ENCODE assay signal across 1 cellular context in genomic region chr19:46600393-46601317, GRCh38.
TF ChIP-seq lines count a peak whose summit lies in the region.

No MANE protein-coding gene starts in this region.

TF ChIP-seq in HEK293, 187 proteins besides CTCF, POLR2A, EP300 and RAD21 (continued from another document and continues in another):
- TF ChIP-seq REST (tag by site-specific recombination; IDR thresholded peaks at IDR 0.05) (0 out of 2 replicates have a peak, but pooled peaks have one; percentile 7), IKZF3 (tag by site-specific recombination; IDR thresholded peaks at IDR 0.05) (no peak), ZNF621 (tag by site-specific recombination; IDR thresholded peaks at IDR 0.05) (no peak), PRDM10 (tag by site-specific recombination; IDR thresholded peaks at IDR 0.05) (peak; percentile 100), ZNF10 (tag by site-specific recombination; IDR thresholded peaks at IDR 0.05) (peak; percentile 64; the same call in 1 of the 2 replicates), ZNF513 (tag by site-specific recombination; IDR thresholded peaks at IDR 0.05) (peak; percentile 34; the same call in 1 of the 2 replicates), BCL11B (tag by site-specific recombination; IDR thresholded peaks at IDR 0.05; ENCODE audit: low read depth) (no peak), ZSCAN5A (tag by site-specific recombination; IDR thresholded peaks at IDR 0.05) (peak; percentile 91), ZNF214 (tag by site-specific recombination; IDR thresholded peaks at IDR 0.05; ENCODE audit: borderline replicate concordance) (no peak), ZNF610 (tag by site-specific recombination; IDR thresholded peaks at IDR 0.05; ENCODE audit: borderline replicate concordance) (peak; percentile 89), ZNF843 (tag by site-specific recombination; IDR thresholded peaks at IDR 0.05) (peak; percentile 85), ZNF514 (tag by site-specific recombination; IDR thresholded peaks at IDR 0.05) (no peak), ZNF362 (tag by site-specific recombination; IDR thresholded peaks at IDR 0.05) (no peak), ZBTB8A (tag by site-specific recombination; IDR thresholded peaks at IDR 0.05) (peak; percentile 88), ZNF416 (tag by site-specific recombination; IDR thresholded peaks at IDR 0.05) (no peak), ZBTB49 (tag by site-specific recombination; IDR thresholded peaks at IDR 0.05; ENCODE audit: low read depth) (no peak), ZSCAN4 (tag by site-specific recombination; IDR thresholded peaks at IDR 0.05) (peak; percentile 55; the same call in 1 of the 2 replicates), ZBTB21 (tag by site-specific recombination; IDR thresholded peaks at IDR 0.05) (peak; percentile 76; the same call in 1 of the 2 replicates), PATZ1 (tag by site-specific recombination; IDR thresholded peaks at IDR 0.05) (peak; percentile 82), ZNF335 (tag by site-specific recombination; conservative IDR thresholded peaks at IDR 0.05) (peak; percentile 92), OVOL3 (tag by site-specific recombination; IDR thresholded peaks at IDR 0.05) (peak; percentile 74; the same call in 1 of the 2 replicates), ZBTB48 (tag by site-specific recombination; IDR thresholded peaks at IDR 0.05) (peak; percentile 46), ZNF211 (tag by site-specific recombination; IDR thresholded peaks at IDR 0.05; ENCODE audit: low read depth) (no peak), MZF1 (tag by site-specific recombination; IDR thresholded peaks at IDR 0.05; ENCODE audit: borderline replicate concordance) (peak; percentile 28; the same call in 1 of the 2 replicates), ZNF114 (tag by site-specific recombination; IDR thresholded peaks at IDR 0.05) (no peak), ZFP37 (tag by site-specific recombination; IDR thresholded peaks at IDR 0.05) (peak; percentile 80), ZNF639 (tag by site-specific recombination; IDR thresholded peaks at IDR 0.05) (peak; percentile 94), ZNF24 (tag by site-specific recombination; IDR thresholded peaks at IDR 0.05) (peak; percentile 89), ZXDB (tag by site-specific recombination; IDR thresholded peaks at IDR 0.05) (peak; percentile 98), ZNF223 (tag by site-specific recombination; IDR thresholded peaks at IDR 0.05) (no peak), ZNF624 (tag by site-specific recombination; IDR thresholded peaks at IDR 0.05) (no peak), INSM2 (tag by site-specific recombination; IDR thresholded peaks at IDR 0.05) (peak; percentile 98), ZNF596 (tag by site-specific recombination; IDR thresholded peaks at IDR 0.05) (no peak), ZNF510 (tag by site-specific recombination; IDR thresholded peaks at IDR 0.05; ENCODE audit: insufficient replicate concordance) (no peak), ZNF776 (tag by site-specific recombination; IDR thresholded peaks at IDR 0.05; ENCODE audit: borderline replicate concordance) (no peak), ZSCAN16 (tag by site-specific recombination; IDR thresholded peaks at IDR 0.05) (no peak), TCF7L2 (IDR thresholded peaks at IDR 0.05; ENCODE audit: borderline replicate concordance, low read depth, low read length) (0 out of 2 replicates have a peak, but pooled peaks have one; percentile 19), ZNF501 (tag by site-specific recombination; IDR thresholded peaks at IDR 0.05) (peak; percentile 89), ZNF19 (tag by site-specific recombination; IDR thresholded peaks at IDR 0.05; ENCODE audit: low read depth) (no peak), ZSCAN23 (tag by site-specific recombination; IDR thresholded peaks at IDR 0.05) (peak; percentile 89)
